ENCODE assay signal across 1 cellular context in genomic region chr14:52950410-52950897, GRCh38.
TF ChIP-seq lines count a peak whose summit lies in the region.

No MANE protein-coding gene starts in this region.

TF ChIP-seq in HepG2, 621 proteins besides CTCF, POLR2A, EP300 and RAD21 (continued from another document):
- TF ChIP-seq IRF1 (CRISPR knock-in tag; IDR thresholded peaks at IDR 0.05; ENCODE audit: low read depth) (0 out of 2 replicates have a peak, but pooled peaks have one; percentile 41), ZNF503 (CRISPR knock-in tag; IDR thresholded peaks at IDR 0.05) (no peak), JUND (CRISPR knock-in tag; IDR thresholded peaks at IDR 0.05) (no peak), KDM5B (CRISPR knock-in tag; IDR thresholded peaks at IDR 0.05; ENCODE audit: borderline replicate concordance) (peak; percentile 40; the same call in 1 of the 2 replicates), ZNF761 (CRISPR knock-in tag; conservative IDR thresholded peaks at IDR 0.05) (no peak), HNF1A (IDR thresholded peaks at IDR 0.05; ENCODE audit: low read depth) (no peak), HNF1A (CRISPR knock-in tag; IDR thresholded peaks at IDR 0.05; ENCODE audit: borderline replicate concordance) (no peak), THYN1 (CRISPR knock-in tag; IDR thresholded peaks at IDR 0.05; ENCODE audit: borderline replicate concordance, low read depth) (no peak), ZNF782 (CRISPR knock-in tag; IDR thresholded peaks at IDR 0.05; ENCODE audit: borderline replicate concordance) (no peak; the same call in 1 of the 2 replicates), ARID4A (CRISPR knock-in tag; IDR thresholded peaks at IDR 0.05; ENCODE audit: borderline replicate concordance) (peak; percentile 19; the same call in 1 of the 2 replicates), MEIS1 (CRISPR knock-in tag; IDR thresholded peaks at IDR 0.05; ENCODE audit: borderline replicate concordance) (no peak), ZKSCAN5 (CRISPR knock-in tag; IDR thresholded peaks at IDR 0.05) (no peak), DMAP1 (CRISPR knock-in tag; IDR thresholded peaks at IDR 0.05) (no peak; the same call in 1 of the 2 replicates), ZNF790 (CRISPR knock-in tag; IDR thresholded peaks at IDR 0.05; ENCODE audit: borderline replicate concordance) (no peak), PAF1 (CRISPR knock-in tag; IDR thresholded peaks at IDR 0.05) (no peak), MAX (IDR thresholded peaks at IDR 0.05) (peak; percentile 56), SMC3 (IDR thresholded peaks at IDR 0.05; ENCODE audit: low read length) (no peak), ZNF484 (CRISPR knock-in tag; IDR thresholded peaks at IDR 0.05; ENCODE audit: borderline replicate concordance, low read depth) (no peak), TAF1 (CRISPR knock-in tag; IDR thresholded peaks at IDR 0.05) (no peak), HHEX (CRISPR knock-in tag; IDR thresholded peaks at IDR 0.05) (no peak), ZNF567 (CRISPR knock-in tag; IDR thresholded peaks at IDR 0.05; ENCODE audit: borderline replicate concordance) (no peak), ZNF687 (CRISPR knock-in tag; IDR thresholded peaks at IDR 0.05) (peak; percentile 42), ZNF563 (CRISPR knock-in tag; IDR thresholded peaks at IDR 0.05) (peak; percentile 85), MYNN (CRISPR knock-in tag; IDR thresholded peaks at IDR 0.05; ENCODE audit: low read depth) (no peak), ZNF598 (CRISPR knock-in tag; IDR thresholded peaks at IDR 0.05; ENCODE audit: borderline replicate concordance) (0 out of 2 replicates have a peak, but pooled peaks have one; percentile 21), NFATC3 (CRISPR knock-in tag; IDR thresholded peaks at IDR 0.05) (no peak), MXI1 (IDR thresholded peaks at IDR 0.05; ENCODE audit: borderline replicate concordance, low read depth, low read length) (peak; percentile 9; the same call in 1 of the 3 replicates), MAFG (CRISPR knock-in tag; IDR thresholded peaks at IDR 0.05) (no peak), HNRNPLL (IDR thresholded peaks at IDR 0.05; ENCODE audit: low read depth, low read length, poor library complexity, severe bottlenecking) (peak; percentile 21), STAG1 (CRISPR knock-in tag; IDR thresholded peaks at IDR 0.05) (no peak), RARG (CRISPR knock-in tag; IDR thresholded peaks at IDR 0.05; ENCODE audit: low read depth) (no peak), MTERF4 (CRISPR knock-in tag; IDR thresholded peaks at IDR 0.05) (0 out of 2 replicates have a peak, but pooled peaks have one; percentile 39), EED (CRISPR knock-in tag; IDR thresholded peaks at IDR 0.05) (no peak)
